ENCODE assay signal across 1 cellular context in genomic region chr5:174895360-174895759, GRCh38.
TF ChIP-seq lines count a peak whose summit lies in the region.

No MANE protein-coding gene starts in this region.

TF ChIP-seq in WTC11, 78 proteins besides CTCF, POLR2A, EP300 and RAD21 (continued from another document):
- no peak for TF ChIP-seq CDX4 (CRISPR knock-in tag; IDR thresholded peaks at IDR 0.05; ENCODE audit: borderline replicate concordance)
- TF ChIP-seq MAX (CRISPR knock-in tag; IDR thresholded peaks at IDR 0.05): no peak
- TF ChIP-seq ZNF232 (CRISPR knock-in tag; IDR thresholded peaks at IDR 0.05): no peak
- no peak for TF ChIP-seq PREB (CRISPR knock-in tag; IDR thresholded peaks at IDR 0.05; ENCODE audit: borderline replicate concordance)
